ENCODE assay signal across 8 cellular contexts in genomic region chr14:101628471-101628966, GRCh38.
A peak's percentile ranks its signal among the peaks of the same experiment; 100 is the strongest.
DNase-seq lines count a peak whose midpoint lies in the region; ATAC-seq and TF ChIP-seq lines count a peak whose summit lies in the region.

No MANE protein-coding gene starts in this region.

- TF ChIP-seq RAD21 in Ishikawa (IDR thresholded peaks at IDR 0.05; ENCODE audit: low read depth): peak; percentile 89

- CTCF ChIA-PET in BJ (lab: Yijun Ruan, JAX): interaction anchor here (0.6 to 3.9 kb wide), 12 partner anchors 10 to 1257 kb away, joined by 3 to 39 read pairs (median 5); a partner anchor contains a TSS

- no peaks in the 10 kb centered on the region for H3K36me3 ChIP-seq in BJ (ENCODE audit: control insufficient read depth, insufficient read depth, low read length)
- no peaks in the 10 kb centered on the region for H3K36me3 ChIP-seq in RWPE2 (ENCODE audit: low read depth)
- no peaks in the 10 kb centered on the region for H3K36me3 ChIP-seq in osteoblast (ENCODE audit: insufficient read depth, low read length)
- no peaks in the 10 kb centered on the region for H3K36me3 ChIP-seq in testis (ENCODE audit: low read depth, missing control alignments)

- no peaks in the 10 kb centered on the region for H4K20me1 ChIP-seq in osteoblast (ENCODE audit: insufficient read depth, low read length)

- peak overlapping the region; percentile 93 for H2AFZ ChIP-seq in osteoblast (ENCODE audit: low read length)

- H3K79me2 ChIP-seq in osteoblast (ENCODE audit: insufficient read depth, low read length): no peaks in the 10 kb centered on the region

- intact Hi-C loops in testis (cut with DNase I; ENCODE audit: low total_unique reads): no loop called here

- WGBS in testis, 2 donors: 0 to 3% methylated on average over 19 to 37 of the region's 44 CpGs

- H3K27me3 ChIP-seq in BJ (ENCODE audit: control insufficient read depth, insufficient read depth, low read length): no peaks in the 10 kb centered on the region; the same call in 1 of the 2 replicates
- no peaks in the 10 kb centered on the region for H3K27me3 ChIP-seq in RWPE2 (ENCODE audit: insufficient read depth, poor library complexity, severe bottlenecking)
- H3K27me3 ChIP-seq in osteoblast (ENCODE audit: insufficient read depth, low read length): peaks cover 3% of the 10 kb centered on the region
- no peaks in the 10 kb centered on the region for H3K27me3 ChIP-seq in testis

- no peaks in the 10 kb centered on the region for H3K9me3 ChIP-seq in RWPE2 (ENCODE audit: severe bottlenecking)
- no peaks in the 10 kb centered on the region for H3K9me3 ChIP-seq in osteoblast (ENCODE audit: low read depth, low read length)
- no peaks in the 10 kb centered on the region for H3K9me3 ChIP-seq in testis

- peak; percentile 74 for TF ChIP-seq CTCF in BJ (IDR thresholded peaks at IDR 0.05; ENCODE audit: insufficient read depth, low read depth, low read length)
- peak; percentile 99 for TF ChIP-seq CTCF in RWPE2 (IDR thresholded peaks at IDR 0.05; ENCODE audit: poor library complexity, severe bottlenecking)
- TF ChIP-seq CTCF in osteoblast (IDR thresholded peaks at IDR 0.05; ENCODE audit: extremely low read depth, low read depth, low read length): peak; percentile 82
- TF ChIP-seq CTCF in testis (IDR thresholded peaks at IDR 0.05): peak; percentile 97 to 99 (median 98)

- H3K4me3 ChIP-seq in BJ (ENCODE audit: low read depth, low read length) (peak overlapping the region; percentile 9; the same call in 1 of the 2 replicates), RWPE2 (ENCODE audit: severe bottlenecking) (no peak overlapping the region), osteoblast (ENCODE audit: insufficient read depth, low read length) (peak overlapping the region; percentile 64), testis (peak overlapping the region; percentile 12 to 30)

- ATAC-seq in GM19452 (IDR thresholded peaks at IDR 0.05; ENCODE audit: unreplicated experiment) (peak; percentile 90), RWPE2 (ENCODE audit: low read depth) (peak; percentile 83)

- peak overlapping the region; percentile 81 for H3K4me2 ChIP-seq in osteoblast (ENCODE audit: insufficient read depth, low read length)

- H3K27ac ChIP-seq in RWPE2 (ENCODE audit: poor library complexity, severe bottlenecking) (no peak overlapping the region), osteoblast (ENCODE audit: low read depth, low read length) (no peak overlapping the region), testis (peak overlapping the region; percentile 61 to 66)

- DNase-seq in BJ (ENCODE audit: low read depth) (no peak), RWPE2 (ENCODE audit: low spot score) (peak; percentile 83), activated gamma-delta T cell treated with Interleukin-2 at 50 U/mL for 16 hours (peak; percentile 70), germinal center (ENCODE audit: low spot score) (peak; percentile 78), osteoblast (ENCODE audit: insufficient read length, low spot score, missing footprints) (peak; percentile 98), testis (peak; percentile 90)

- TF ChIP-seq EP300 in Ishikawa (IDR thresholded peaks at IDR 0.05; ENCODE audit: borderline replicate concordance): no peak

- H3K4me1 ChIP-seq in RWPE2 (ENCODE audit: insufficient read depth, poor library complexity, severe bottlenecking) (peaks cover 3% of the 10 kb centered on the region), osteoblast (ENCODE audit: insufficient read depth, low read length) (no peaks in the 10 kb centered on the region), testis (peaks cover 19% of the 10 kb centered on the region)

- TF ChIP-seq POLR2A in testis (IDR thresholded peaks at IDR 0.05): no peak

- POLR2A ChIA-PET in BJ (lab: Charles Lee): no interaction called here

TF ChIP-seq in Ishikawa, 13 proteins besides CTCF, POLR2A, EP300 and RAD21:
- TF ChIP-seq EGR1 (IDR thresholded peaks at IDR 0.05) (no peak; the same call in 1 of the 2 replicates), MAX (IDR thresholded peaks at IDR 0.05) (0 out of 2 replicates have a peak, but pooled peaks have one; percentile 16), FOXM1 (IDR thresholded peaks at IDR 0.05; ENCODE audit: borderline replicate concordance, low read depth) (no peak), YY1 (IDR thresholded peaks at IDR 0.05; ENCODE audit: low read depth) (no peak), REST (IDR thresholded peaks at IDR 0.05; ENCODE audit: low read depth) (no peak)

Comparison
In these comparisons a context has a peak if more than half of its experiments do, and no peak if none do; other contexts are left out.
1. H3K27ac ChIP-seq: peak in testis (2 of 2); none in RWPE2 (single experiment) and osteoblast (single experiment).
2. Peak in every context shown above with its lines, with median percentiles within 50 percentile points of each other: CTCF ChIP-seq.